In the genomic region with DNA sequence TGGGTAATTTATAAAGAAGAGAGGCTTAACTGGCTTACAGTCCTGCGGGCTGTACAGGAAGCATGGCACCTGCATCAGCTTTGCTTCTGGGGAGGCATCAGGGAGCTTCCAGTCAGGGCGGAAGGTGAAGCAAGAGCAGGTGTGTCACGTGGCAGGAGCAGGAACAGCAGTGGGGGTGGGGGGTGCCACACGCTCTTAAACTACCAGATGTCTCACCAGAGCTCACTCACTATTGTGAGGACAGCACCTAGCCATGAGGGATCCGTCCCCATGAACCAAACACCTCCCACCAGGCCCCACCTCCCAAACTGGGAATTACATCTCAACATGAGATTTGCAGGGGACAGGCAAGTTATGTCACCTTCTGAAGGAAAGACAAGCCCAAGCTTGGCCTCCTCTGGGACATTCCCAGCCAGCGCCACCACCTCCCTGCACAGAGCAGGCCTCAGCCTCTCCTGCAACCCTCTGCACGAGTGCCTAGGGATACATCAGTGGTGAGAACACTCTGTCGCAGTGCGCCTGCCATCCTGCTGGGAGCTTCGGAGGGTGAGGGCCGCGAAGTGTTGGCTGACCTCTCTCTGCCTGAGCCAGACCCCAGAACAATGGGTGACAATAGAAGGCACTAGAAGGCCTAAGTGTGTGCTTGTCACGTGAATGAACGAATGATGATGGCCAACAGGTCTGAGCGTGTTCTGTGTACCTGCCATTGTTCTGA, we compare ENCODE assay signal across 18 cellular contexts.
"Had no signal": no experiment of that assay in that cellular context is flagged by ENCODE, and none has a peak within 500 bp of the region (broad histone marks: within the 10 kb centered on the region; RNA-seq: fewer than 3 reads in every experiment).

No MANE protein-coding gene starts in this region.

- H3K4me1 ChIP-seq: esophagus muscularis mucosa, gastroesophageal sphincter, psoas muscle, right lobe of liver, tibial artery had no signal

- H3K4me3 Mint-ChIP-seq: immature natural killer cell; mesothelial cell of epicardium; natural killer cell; stimulated activated memory B cell treated with anti-CD40 and anti-IgM and Interleukin-4, amounts not matched to agents 10 μg/mL and 1 μg/mL and 100 μg/mL, for 72 hours; stimulated activated naive CD8-positive, alpha-beta T cell treated with anti-CD3 and anti-CD28 coated beads, Interleukin-15, Interleukin-2, amounts not matched to agents 100 ng/mL and 50 ng/mL, for 24 hours had no signal

- H3K27ac Mint-ChIP-seq: immature natural killer cell; mesothelial cell of epicardium; natural killer cell; stimulated activated memory B cell treated with anti-CD40 and anti-IgM and Interleukin-4, amounts not matched to agents 10 μg/mL and 1 μg/mL and 100 μg/mL, for 72 hours; stimulated activated naive CD8-positive, alpha-beta T cell treated with anti-CD3 and anti-CD28 coated beads, Interleukin-15, Interleukin-2, amounts not matched to agents 100 ng/mL and 50 ng/mL, for 24 hours had no signal

- H3K9me3 ChIP-seq: esophagus muscularis mucosa, gastroesophageal sphincter, psoas muscle, right lobe of liver, tibial artery had no signal

- H3K36me3 ChIP-seq: esophagus muscularis mucosa, gastroesophageal sphincter, right lobe of liver, tibial artery had no signal

- DNase-seq: effector memory CD4-positive, alpha-beta T cell; glutamatergic neuron; immature natural killer cell; natural killer cell; psoas muscle; retina; right lobe of liver; stimulated activated CD4-positive, alpha-beta T cell treated with anti-CD3 and anti-CD28 coated beads, Interleukin-15, amount 100 ng/mL, for 24 hours; stimulated activated CD4-positive, alpha-beta T cell treated with anti-CD3 and anti-CD28 coated beads, Interleukin-1b, Interleukin-23, amount 100 ng/mL, for 48 hours; stimulated activated CD4-positive, alpha-beta T cell treated with anti-CD3 and anti-CD28 coated beads, Interleukin-4, amount 100 ng/mL, for 24 hours had no signal

- H3K4me1 Mint-ChIP-seq: immature natural killer cell; mesothelial cell of epicardium; natural killer cell; stimulated activated memory B cell treated with anti-CD40 and anti-IgM and Interleukin-4, amounts not matched to agents 10 μg/mL and 1 μg/mL and 100 μg/mL, for 72 hours had no signal

- H3K4me3 ChIP-seq: esophagus muscularis mucosa, gastroesophageal sphincter, psoas muscle, right lobe of liver, tibial artery had no signal

- H3K36me3 Mint-ChIP-seq: immature natural killer cell; mesothelial cell of epicardium; natural killer cell; stimulated activated memory B cell treated with anti-CD40 and anti-IgM and Interleukin-4, amounts not matched to agents 10 μg/mL and 1 μg/mL and 100 μg/mL, for 72 hours had no signal

- H3K27me3 ChIP-seq: esophagus muscularis mucosa, gastroesophageal sphincter, right lobe of liver, tibial artery had no signal

- H3K27ac ChIP-seq: epithelial cell of prostate, esophagus muscularis mucosa, gastroesophageal sphincter, psoas muscle, right lobe of liver, tibial artery had no signal

- H3K27me3 Mint-ChIP-seq: stimulated activated memory B cell treated with anti-CD40 and anti-IgM and Interleukin-4, amounts not matched to agents 10 μg/mL and 1 μg/mL and 100 μg/mL, for 72 hours; stimulated activated naive CD8-positive, alpha-beta T cell treated with anti-CD3 and anti-CD28 coated beads, Interleukin-15, Interleukin-2, amounts not matched to agents 100 ng/mL and 50 ng/mL, for 24 hours had no signal

- H3K9me3 Mint-ChIP-seq: mesothelial cell of epicardium; natural killer cell; stimulated activated memory B cell treated with anti-CD40 and anti-IgM and Interleukin-4, amounts not matched to agents 10 μg/mL and 1 μg/mL and 100 μg/mL, for 72 hours; stimulated activated naive CD8-positive, alpha-beta T cell treated with anti-CD3 and anti-CD28 coated beads, Interleukin-15, Interleukin-2, amounts not matched to agents 100 ng/mL and 50 ng/mL, for 24 hours had no signal

- ATAC-seq: left lobe of liver; natural killer cell; psoas muscle; right lobe of liver; stimulated activated memory B cell treated with anti-CD40 and anti-IgM and Interleukin-4, amounts not matched to agents 10 μg/mL and 1 μg/mL and 100 μg/mL, for 72 hours had no signal
